Comparison of ENCODE assay signal across 8 cellular contexts in the genomic region with DNA sequence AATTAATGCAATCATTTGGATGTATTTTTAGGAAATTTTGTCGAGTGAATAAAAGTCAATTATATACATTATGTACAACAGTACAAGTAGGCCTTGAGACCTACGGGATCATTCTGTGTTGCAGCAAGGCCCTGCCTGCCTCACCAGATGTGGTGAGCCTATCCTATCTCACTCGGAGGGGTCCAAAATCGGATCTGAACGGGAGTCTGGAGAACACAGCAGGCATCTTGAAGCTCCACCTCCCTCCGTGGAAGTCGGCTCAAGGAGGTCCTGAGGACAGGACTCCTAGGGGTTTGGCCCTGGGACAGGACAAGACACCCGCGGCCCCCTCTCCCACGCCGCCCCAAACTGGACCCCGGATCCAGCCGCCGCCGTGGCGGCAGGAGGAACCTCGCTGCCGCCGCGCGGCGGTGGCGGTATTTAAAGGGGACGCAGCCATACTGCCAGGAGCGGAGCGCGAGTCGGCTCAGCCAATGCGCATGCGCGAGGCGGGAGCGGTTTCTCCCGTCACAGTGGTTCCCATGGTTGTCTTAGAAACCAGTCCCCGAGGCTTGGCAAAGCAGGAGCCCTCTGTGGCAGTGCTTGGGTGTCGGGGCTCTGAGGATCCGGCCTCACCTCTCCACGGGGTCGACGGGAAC.
DNase-seq lines count a peak whose midpoint lies in the region; ATAC-seq and TF ChIP-seq lines count a peak whose summit lies in the region.
"Not testable (repeated sequence)": the region's sequence is repeated elsewhere in the genome, so short reads cannot be mapped to it uniquely, and the experiment has no call there.

No MANE protein-coding gene starts in this region.

- not testable (repeated sequence) for H3K9me3 ChIP-seq in ascending aorta, right lobe of liver, thyroid gland

- not testable (repeated sequence) for TF ChIP-seq POLR2A in right lobe of liver (IDR thresholded peaks at IDR 0.05); thyroid gland (IDR thresholded peaks at IDR 0.05)

- not testable (repeated sequence) for H3K27me3 ChIP-seq in ascending aorta, right lobe of liver, thyroid gland

- intact Hi-C loops in activated CD8-positive, alpha-beta T cell treated with anti-CD3 and anti-CD28 coated beads for 36 hours (cut with micrococcal nuclease); ascending aorta (cut with DNase I); right lobe of liver (cut with DNase I); thyroid gland (cut with DNase I): not testable (repeated sequence)

- H3K27ac Mint-ChIP-seq in activated CD8-positive, alpha-beta T cell treated with anti-CD3 and anti-CD28 coated beads for 36 hours = not testable (repeated sequence)

- POLR2A ChIA-PET in activated CD8-positive, alpha-beta T cell treated with anti-CD3 and anti-CD28 coated beads for 36 hours (lab: Charles Lee) = not testable (repeated sequence)

- ATAC-seq in GM18870 (IDR thresholded peaks at IDR 0.05; ENCODE audit: unreplicated experiment) (peak; percentile 59), HG02610 (IDR thresholded peaks at IDR 0.05; ENCODE audit: unreplicated experiment) (peak; percentile 83), HG03571 (IDR thresholded peaks at IDR 0.05; ENCODE audit: unreplicated experiment) (peak; percentile 72), right lobe of liver (peak; percentile 88 to 93 (median 90))
- ATAC-seq in activated CD8-positive, alpha-beta T cell treated with anti-CD3 and anti-CD28 coated beads for 36 hours = peak; percentile 64

- H3K4me1 ChIP-seq in ascending aorta, right lobe of liver, thyroid gland: not testable (repeated sequence)

- not testable (repeated sequence) for H3K4me1 Mint-ChIP-seq in activated CD8-positive, alpha-beta T cell treated with anti-CD3 and anti-CD28 coated beads for 36 hours (ENCODE audit: low read depth)

- H3K36me3 Mint-ChIP-seq in activated CD8-positive, alpha-beta T cell treated with anti-CD3 and anti-CD28 coated beads for 36 hours (ENCODE audit: low read depth) = not testable (repeated sequence)

- TF ChIP-seq CTCF in activated CD8-positive, alpha-beta T cell treated with anti-CD3 and anti-CD28 coated beads for 36 hours (IDR thresholded peaks at IDR 0.05); ascending aorta (IDR thresholded peaks at IDR 0.05); right lobe of liver (IDR thresholded peaks at IDR 0.05); thyroid gland (IDR thresholded peaks at IDR 0.05): not testable (repeated sequence)

- CTCF ChIA-PET in activated CD8-positive, alpha-beta T cell treated with anti-CD3 and anti-CD28 coated beads for 36 hours (lab: Charles Lee) = not testable (repeated sequence)

- DNase-seq in activated CD8-positive, alpha-beta T cell treated with anti-CD3 and anti-CD28 coated beads for 36 hours = peak; percentile 87
- DNase-seq in ascending aorta (ENCODE audit: low spot score in 2 of 2) (peak; percentile 75 to 93), right lobe of liver (peak; percentile 84 to 93 (median 85)), thyroid gland (peak; percentile 83)
- peak; percentile 40 to 84 (median 62) for DNase-seq in stimulated activated CD4-positive, alpha-beta T cell treated with anti-CD3 and anti-CD28 coated beads, Interleukin-1b, Interleukin-23, amount 100 ng/mL, for 24 hours (ENCODE audit: low read depth in 4 of 4, low spot score in 1 of 4)

- H3K36me3 ChIP-seq in ascending aorta, right lobe of liver, thyroid gland: not testable (repeated sequence)

- H3K4me3 Mint-ChIP-seq in activated CD8-positive, alpha-beta T cell treated with anti-CD3 and anti-CD28 coated beads for 36 hours = not testable (repeated sequence)

- WGBS in right lobe of liver (ENCODE audit: insufficient coverage, low coverage, low lambda C conversion rate, missing lambda C conversion rate) = 0% methylated on average over 6 of the region's 40 CpGs
- WGBS in thyroid gland, 2 donors = no CpG with 5 or more reads among the region's 40 CpGs

- H3K9me3 Mint-ChIP-seq in activated CD8-positive, alpha-beta T cell treated with anti-CD3 and anti-CD28 coated beads for 36 hours = not testable (repeated sequence)

- peak overlapping the region; percentile 42 to 58 for H3K4me3 ChIP-seq in ascending aorta
- peak overlapping the region; percentile 20 to 47 (median 36) for H3K4me3 ChIP-seq in right lobe of liver
- peak overlapping the region in 1 of 3 donors; percentile 26 for H3K4me3 ChIP-seq in thyroid gland (replicated peaks in 1 of 3)

- not testable (repeated sequence) for H3K27me3 Mint-ChIP-seq in activated CD8-positive, alpha-beta T cell treated with anti-CD3 and anti-CD28 coated beads for 36 hours

- peak overlapping the region in 1 of 2 donors; percentile 60 for H3K27ac ChIP-seq in ascending aorta
- H3K27ac ChIP-seq in right lobe of liver, thyroid gland: not testable (repeated sequence)
